In genomic region chr4:8159522-8160232, GRCh38 we compare ENCODE assay signal across 8 cellular contexts. TPM values are rescaled to one million over a fixed set of nuclear protein-coding genes. Genes with fewer than 3 reads are reported as not detected.
A peak's percentile ranks its signal among the peaks of the same experiment; 100 is the strongest.
DNase-seq lines count a peak whose midpoint lies in the region; ATAC-seq, FAIRE-seq and TF ChIP-seq lines count a peak whose summit lies in the region.

No MANE protein-coding gene starts in this region.

- H2AFZ ChIP-seq in DND-41 (ENCODE audit: low read depth, low read length) (peak overlapping the region; percentile 98), OCI-LY3 (ENCODE audit: low read depth, low read length) (no peak overlapping the region; the same call in 1 of the 2 replicates)

- H3K9me3 ChIP-seq in DND-41 (ENCODE audit: insufficient read depth, low read length, severe bottlenecking) (no peaks in the 10 kb centered on the region), OCI-LY3 (ENCODE audit: insufficient read depth, low read length) (no peaks in the 10 kb centered on the region), esophagus (ENCODE audit: control insufficient read depth in 2 of 2, insufficient read depth in 1 of 2, low read depth in 1 of 2, low read length in 1 of 2) (no peaks in the 10 kb centered on the region), pancreas (no peaks in the 10 kb centered on the region)

- no peak for DNase-seq in DND-41
- peak in 3 of 6 donors; percentile 47 to 67 (median 56) for DNase-seq in pancreas
- no peak for DNase-seq in A172 (ENCODE audit: low spot score)
- DNase-seq in NCI-H1048 (lab: John Stamatoyannopoulos, UW) = no peak
- DNase-seq in amniotic stem cell (lab: John Stamatoyannopoulos, UW) = no peak
- DNase-seq in NCI-H748 (lab: John Stamatoyannopoulos, UW; ENCODE audit: unreplicated experiment) = no peak

- FAIRE-seq in pancreas (lab: Jason Lieb, UNC) = no peak

- ATAC-seq in DND-41 (ENCODE audit: insufficient read depth, low read depth) = no peak
- ATAC-seq in pancreas = peak in 3 of 4 donors; percentile 1 to 3 (median 2)

- H3K9ac ChIP-seq in DND-41 (ENCODE audit: low read depth, low read length) (peak overlapping the region; percentile 72), OCI-LY3 (ENCODE audit: low read length) (peak overlapping the region; percentile 50; the same call in 1 of the 2 replicates)

- peak overlapping the region; percentile 52 to 86 for H3K4me3 ChIP-seq in DND-41 (ENCODE audit: low read depth in 1 of 2, low read length in 2 of 2)
- peak overlapping the region; percentile 85 for H3K4me3 ChIP-seq in OCI-LY3 (ENCODE audit: low read length)
- H3K4me3 ChIP-seq in esophagus (ENCODE audit: low read depth in 1 of 2, low read length in 2 of 2) = peak overlapping the region; percentile 68 to 81
- peak overlapping the region; percentile 55 to 89 (median 71) for H3K4me3 ChIP-seq in pancreas

- TF ChIP-seq CTCF in DND-41 (IDR thresholded peaks at IDR 0.05; ENCODE audit: borderline replicate concordance, extremely low read depth, low read length, poor library complexity, severe bottlenecking) = no peak
- no peak for TF ChIP-seq CTCF in OCI-LY3 (IDR thresholded peaks at IDR 0.05; ENCODE audit: low read depth, low read length)
- TF ChIP-seq CTCF in pancreas (IDR thresholded peaks at IDR 0.05) = no peak

- H3K79me2 ChIP-seq in DND-41 (ENCODE audit: insufficient read depth, low read length) (no peaks in the 10 kb centered on the region), OCI-LY3 (ENCODE audit: low read length) (no peaks in the 10 kb centered on the region)

- H3K27ac ChIP-seq in DND-41 (ENCODE audit: low read length) (no peak overlapping the region; the same call in 1 of the 2 replicates), OCI-LY3 (ENCODE audit: low read length) (no peak overlapping the region), esophagus (ENCODE audit: low read depth in 2 of 2, low read length in 1 of 2) (no peak overlapping the region), pancreas (peak overlapping the region; percentile 47 to 67 (median 62))

- intact Hi-C loops in pancreas (cut with DNase I) = no loop called here

- H3K4me1 ChIP-seq in DND-41 (ENCODE audit: insufficient read depth, low read length) (peaks cover 26% of the 10 kb centered on the region), OCI-LY3 (ENCODE audit: low read length) (peaks cover 13% of the 10 kb centered on the region), esophagus (ENCODE audit: control insufficient read depth in 2 of 2, insufficient read depth in 2 of 2, low read length in 1 of 2) (peaks cover 6 to 20% of the 10 kb centered on the region in 2 donors), pancreas (peaks cover 0 to 17% (median 10%) of the 10 kb centered on the region in 3 donors)

- H3K4me2 ChIP-seq in DND-41 (ENCODE audit: insufficient read depth, low read length) (peak overlapping the region; percentile 99), OCI-LY3 (ENCODE audit: low read length) (peak overlapping the region; percentile 90)

- WGBS in esophagus, 2 donors = 22% methylated on average over 15 of the region's 15 CpGs
- 7 to 8% methylated on average over 15 of the region's 15 CpGs for WGBS in pancreas, 2 donors

- H4K20me1 ChIP-seq in DND-41 (ENCODE audit: insufficient read depth, low read length) (no peaks in the 10 kb centered on the region), OCI-LY3 (ENCODE audit: insufficient read depth, low read length) (no peaks in the 10 kb centered on the region)

- H3K36me3 ChIP-seq in DND-41 (ENCODE audit: insufficient read depth, low read length) (no peaks in the 10 kb centered on the region), OCI-LY3 (replicated peaks; ENCODE audit: low read depth, low read length) (no peaks in the 10 kb centered on the region), esophagus (ENCODE audit: control insufficient read depth in 2 of 2, insufficient read depth in 2 of 2, low read length in 1 of 2) (no peaks in the 10 kb centered on the region), pancreas (no peaks in the 10 kb centered on the region)

- H3K27me3 ChIP-seq in DND-41 (ENCODE audit: insufficient read depth, low read length, poor library complexity) (no peaks in the 10 kb centered on the region), OCI-LY3 (ENCODE audit: low read depth, low read length) (peaks cover 21% of the 10 kb centered on the region), esophagus (ENCODE audit: control insufficient read depth in 1 of 2, insufficient read depth in 2 of 2, low read length in 2 of 2) (no peaks in the 10 kb centered on the region), pancreas (no peaks in the 10 kb centered on the region)

RNA-seq across cellular contexts. Expression of gene ABLIM2, which starts 1.1 kb away (rescaled TPM):
- 10 to 100 TPM; 12.4 to 14.4 TPM for polyA plus RNA-seq in esophagus
- 1 to 10 TPM; 4.3 to 8.6 (median 6.0) TPM for total RNA-seq in pancreas
- polyA plus RNA-seq in pancreas = 10 to 100 TPM in 1 of 2 donors, 1 to 10 TPM in 1; 6.1 to 13.1 TPM
- total RNA-seq in A172 (2014; rRNA removed; shearing (Covaris generic)) = 1.3 and 5.1 TPM in 2 replicates

RNA-seq across cellular contexts. Expression of gene SH3TC1, which starts 39.4 kb away (rescaled TPM):
- polyA plus RNA-seq in esophagus (10 to 100 TPM; 18.0 to 19.2 TPM), pancreas (10 to 100 TPM; 23.4 to 23.6 TPM)
- 10 to 100 TPM; 12.5 to 28.0 (median 18.1) TPM for total RNA-seq in pancreas
- total RNA-seq in A172 (2014; rRNA removed; shearing (Covaris generic)) = 7.2 and 10.0 TPM in 2 replicates

Comparison
In these comparisons a context has a peak if more than half of its experiments do, and no peak if none do; other contexts are left out.
1. H3K27ac ChIP-seq: peak in pancreas (4 of 4); none in DND-41 (single experiment), OCI-LY3 (single experiment) and esophagus (0 of 2).
2. Peak in every context shown above with its lines, with median percentiles within 50 percentile points of each other: H3K4me3 ChIP-seq.